Comparison of ENCODE assay signal across 1 cellular context in the genomic region with DNA sequence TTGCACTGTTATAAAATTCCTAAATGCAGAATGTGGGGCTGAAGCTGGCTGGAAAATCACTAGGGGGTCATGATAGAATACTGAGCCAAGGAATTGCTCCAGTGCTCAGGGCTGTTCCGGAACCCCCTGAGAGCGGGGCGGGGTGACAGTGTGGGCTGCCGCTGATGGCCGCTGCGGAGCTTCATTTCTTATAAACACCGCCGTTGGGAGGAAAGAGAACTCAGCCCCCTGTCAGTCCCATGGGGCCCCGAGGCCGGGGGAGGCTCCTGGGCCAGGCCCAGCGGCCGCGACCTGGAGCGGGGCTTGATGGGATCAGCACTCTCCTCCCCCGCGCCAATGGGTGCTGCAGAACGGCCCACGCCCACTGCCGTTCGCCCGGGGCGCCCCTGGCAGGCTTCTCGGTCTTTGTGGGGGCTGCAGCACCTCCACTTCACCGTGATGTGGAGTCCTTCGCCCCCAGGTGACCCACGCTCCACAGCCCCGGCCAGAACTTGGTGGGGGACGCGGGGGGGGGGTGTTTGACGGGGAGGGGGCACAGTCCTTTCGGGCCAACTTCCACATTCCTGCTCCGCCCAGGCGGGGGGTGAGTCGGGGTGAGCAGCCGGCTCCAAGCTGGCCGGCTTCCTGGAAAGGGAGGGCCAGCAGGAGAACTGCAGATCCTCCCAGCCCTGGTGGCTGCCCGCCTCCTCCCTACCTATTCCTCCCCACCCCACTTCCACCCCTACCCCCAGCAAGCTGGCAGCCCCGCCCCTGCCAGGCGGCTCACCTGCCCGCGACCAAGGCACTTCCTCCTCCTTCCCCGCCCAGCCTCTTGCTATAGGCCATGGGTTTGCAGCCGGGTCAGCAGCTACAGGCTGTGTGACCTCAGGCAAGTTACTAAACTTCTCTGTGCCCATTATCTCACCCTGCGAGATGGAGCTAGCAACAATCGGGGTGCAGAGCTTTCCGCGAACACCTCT.
A peak's percentile ranks its signal among the peaks of the same experiment; 100 is the strongest.
TF ChIP-seq lines count a peak whose summit lies in the region.

No MANE protein-coding gene starts in this region.

TF ChIP-seq in HEK293, 187 proteins besides CTCF, POLR2A, EP300 and RAD21 (continued from another document and continues in another):
- TF ChIP-seq, protein P1, sequence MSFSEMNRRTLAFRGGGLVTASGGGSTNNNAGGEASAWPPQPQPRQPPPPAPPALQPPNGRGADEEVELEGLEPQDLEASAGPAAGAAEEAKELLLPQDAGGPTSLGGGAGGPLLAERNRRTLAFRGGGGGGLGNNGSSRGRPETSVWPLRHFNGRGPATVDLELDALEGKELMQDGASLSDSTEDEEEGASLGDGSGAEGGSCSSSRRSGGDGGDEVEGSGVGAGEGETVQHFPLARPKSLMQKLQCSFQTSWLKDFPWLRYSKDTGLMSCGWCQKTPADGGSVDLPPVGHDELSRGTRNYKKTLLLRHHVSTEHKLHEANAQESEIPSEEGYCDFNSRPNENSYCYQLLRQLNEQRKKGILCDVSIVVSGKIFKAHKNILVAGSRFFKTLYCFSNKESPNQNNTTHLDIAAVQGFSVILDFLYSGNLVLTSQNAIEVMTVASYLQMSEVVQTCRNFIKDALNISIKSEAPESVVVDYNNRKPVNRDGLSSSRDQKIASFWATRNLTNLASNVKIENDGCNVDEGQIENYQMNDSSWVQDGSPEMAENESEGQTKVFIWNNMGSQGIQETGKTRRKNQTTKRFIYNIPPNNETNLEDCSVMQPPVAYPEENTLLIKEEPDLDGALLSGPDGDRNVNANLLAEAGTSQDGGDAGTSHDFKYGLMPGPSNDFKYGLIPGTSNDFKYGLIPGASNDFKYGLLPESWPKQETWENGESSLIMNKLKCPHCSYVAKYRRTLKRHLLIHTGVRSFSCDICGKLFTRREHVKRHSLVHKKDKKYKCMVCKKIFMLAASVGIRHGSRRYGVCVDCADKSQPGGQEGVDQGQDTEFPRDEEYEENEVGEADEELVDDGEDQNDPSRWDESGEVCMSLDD (tag by site-specific recombination; IDR thresholded peaks at IDR 0.05) = peak; percentile 47; the same call in 1 of the 2 replicates
- TF ChIP-seq ZNF394 (tag by site-specific recombination; IDR thresholded peaks at IDR 0.05; ENCODE audit: borderline replicate concordance) (peak; percentile 50; the same call in 1 of the 2 replicates), ZNF530 (tag by site-specific recombination; IDR thresholded peaks at IDR 0.05; ENCODE audit: low read depth) (no peak), ZNF624 (tag by site-specific recombination; IDR thresholded peaks at IDR 0.05) (no peak), ZNF274 (IDR thresholded peaks at IDR 0.05; ENCODE audit: low read length) (no peak), ZNF274 (tag by site-specific recombination; IDR thresholded peaks at IDR 0.05; ENCODE audit: borderline replicate concordance) (no peak), ZBTB48 (tag by site-specific recombination; IDR thresholded peaks at IDR 0.05) (peak; percentile 20; the same call in 1 of the 2 replicates), ZNF155 (tag by site-specific recombination; IDR thresholded peaks at IDR 0.05) (no peak), HOXD13 (CRISPR knock-in tag; IDR thresholded peaks at IDR 0.05; ENCODE audit: borderline replicate concordance) (no peak), MZF1 (tag by site-specific recombination; IDR thresholded peaks at IDR 0.05; ENCODE audit: borderline replicate concordance) (no peak), SP7 (tag by site-specific recombination; IDR thresholded peaks at IDR 0.05) (peak; percentile 58), ZFP3 (tag by site-specific recombination; IDR thresholded peaks at IDR 0.05; ENCODE audit: low read depth) (no peak), ZNF214 (tag by site-specific recombination; IDR thresholded peaks at IDR 0.05; ENCODE audit: borderline replicate concordance) (no peak), ZNF514 (tag by site-specific recombination; IDR thresholded peaks at IDR 0.05) (no peak), ZBTB7A (tag by site-specific recombination; IDR thresholded peaks at IDR 0.05; ENCODE audit: low read depth) (no peak), ZNF341 (tag by site-specific recombination; IDR thresholded peaks at IDR 0.05; ENCODE audit: low read depth) (peak; percentile 99), ZNF391 (tag by site-specific recombination; IDR thresholded peaks at IDR 0.05; ENCODE audit: borderline replicate concordance, low read depth) (no peak; the same call in 1 of the 2 replicates), ZNF140 (tag by site-specific recombination; IDR thresholded peaks at IDR 0.05) (no peak), MYNN (tag by site-specific recombination; IDR thresholded peaks at IDR 0.05; ENCODE audit: borderline replicate concordance) (no peak), ZNF23 (tag by site-specific recombination; IDR thresholded peaks at IDR 0.05; ENCODE audit: borderline replicate concordance) (no peak), MEIS1 (CRISPR knock-in tag; IDR thresholded peaks at IDR 0.05; ENCODE audit: borderline replicate concordance) (no peak), ZBTB8A (tag by site-specific recombination; IDR thresholded peaks at IDR 0.05) (peak; percentile 93), ZNF132 (tag by site-specific recombination; IDR thresholded peaks at IDR 0.05; ENCODE audit: borderline replicate concordance) (no peak), ZNF629 (tag by site-specific recombination; IDR thresholded peaks at IDR 0.05) (no peak), ZNF354C (tag by site-specific recombination; IDR thresholded peaks at IDR 0.05; ENCODE audit: borderline replicate concordance, low read depth) (no peak), ZNF404 (tag by site-specific recombination; IDR thresholded peaks at IDR 0.05) (no peak)
- TF ChIP-seq, protein P2, sequence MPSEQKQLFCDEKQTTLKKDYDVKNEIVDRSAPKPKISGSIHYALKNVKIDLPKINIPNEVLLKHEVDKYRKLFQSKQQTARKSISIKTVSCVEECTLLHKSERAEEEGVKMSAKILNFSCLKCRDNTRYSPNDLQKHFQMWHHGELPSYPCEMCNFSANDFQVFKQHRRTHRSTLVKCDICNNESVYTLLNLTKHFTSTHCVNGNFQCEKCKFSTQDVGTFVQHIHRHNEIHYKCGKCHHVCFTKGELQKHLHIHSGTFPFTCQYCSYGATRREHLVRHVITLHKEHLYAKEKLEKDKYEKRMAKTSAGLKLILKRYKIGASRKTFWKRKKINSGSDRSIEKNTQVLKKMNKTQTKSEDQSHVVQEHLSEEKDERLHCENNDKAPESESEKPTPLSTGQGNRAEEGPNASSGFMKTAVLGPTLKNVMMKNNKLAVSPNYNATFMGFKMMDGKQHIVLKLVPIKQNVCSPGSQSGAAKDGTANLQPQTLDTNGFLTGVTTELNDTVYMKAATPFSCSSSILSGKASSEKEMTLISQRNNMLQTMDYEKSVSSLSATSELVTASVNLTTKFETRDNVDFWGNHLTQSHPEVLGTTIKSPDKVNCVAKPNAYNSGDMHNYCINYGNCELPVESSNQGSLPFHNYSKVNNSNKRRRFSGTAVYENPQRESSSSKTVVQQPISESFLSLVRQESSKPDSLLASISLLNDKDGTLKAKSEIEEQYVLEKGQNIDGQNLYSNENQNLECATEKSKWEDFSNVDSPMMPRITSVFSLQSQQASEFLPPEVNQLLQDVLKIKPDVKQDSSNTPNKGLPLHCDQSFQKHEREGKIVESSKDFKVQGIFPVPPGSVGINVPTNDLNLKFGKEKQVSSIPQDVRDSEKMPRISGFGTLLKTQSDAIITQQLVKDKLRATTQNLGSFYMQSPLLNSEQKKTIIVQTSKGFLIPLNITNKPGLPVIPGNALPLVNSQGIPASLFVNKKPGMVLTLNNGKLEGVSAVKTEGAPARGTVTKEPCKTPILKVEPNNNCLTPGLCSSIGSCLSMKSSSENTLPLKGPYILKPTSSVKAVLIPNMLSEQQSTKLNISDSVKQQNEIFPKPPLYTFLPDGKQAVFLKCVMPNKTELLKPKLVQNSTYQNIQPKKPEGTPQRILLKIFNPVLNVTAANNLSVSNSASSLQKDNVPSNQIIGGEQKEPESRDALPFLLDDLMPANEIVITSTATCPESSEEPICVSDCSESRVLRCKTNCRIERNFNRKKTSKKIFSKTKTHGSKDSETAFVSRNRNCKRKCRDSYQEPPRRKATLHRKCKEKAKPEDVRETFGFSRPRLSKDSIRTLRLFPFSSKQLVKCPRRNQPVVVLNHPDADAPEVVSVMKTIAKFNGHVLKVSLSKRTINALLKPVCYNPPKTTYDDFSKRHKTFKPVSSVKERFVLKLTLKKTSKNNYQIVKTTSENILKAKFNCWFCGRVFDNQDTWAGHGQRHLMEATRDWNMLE (tag by site-specific recombination; conservative IDR thresholded peaks at IDR 0.05; ENCODE audit: low read depth) = no peak
- TF ChIP-seq, protein P3, sequence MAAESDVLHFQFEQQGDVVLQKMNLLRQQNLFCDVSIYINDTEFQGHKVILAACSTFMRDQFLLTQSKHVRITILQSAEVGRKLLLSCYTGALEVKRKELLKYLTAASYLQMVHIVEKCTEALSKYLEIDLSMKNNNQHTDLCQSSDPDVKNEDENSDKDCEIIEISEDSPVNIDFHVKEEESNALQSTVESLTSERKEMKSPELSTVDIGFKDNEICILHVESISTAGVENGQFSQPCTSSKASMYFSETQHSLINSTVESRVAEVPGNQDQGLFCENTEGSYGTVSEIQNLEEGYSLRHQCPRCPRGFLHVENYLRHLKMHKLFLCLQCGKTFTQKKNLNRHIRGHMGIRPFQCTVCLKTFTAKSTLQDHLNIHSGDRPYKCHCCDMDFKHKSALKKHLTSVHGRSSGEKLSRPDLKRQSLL (tag by site-specific recombination; IDR thresholded peaks at IDR 0.05) = peak; percentile 47; the same call in 1 of the 2 replicates
- TF ChIP-seq, protein P4, sequence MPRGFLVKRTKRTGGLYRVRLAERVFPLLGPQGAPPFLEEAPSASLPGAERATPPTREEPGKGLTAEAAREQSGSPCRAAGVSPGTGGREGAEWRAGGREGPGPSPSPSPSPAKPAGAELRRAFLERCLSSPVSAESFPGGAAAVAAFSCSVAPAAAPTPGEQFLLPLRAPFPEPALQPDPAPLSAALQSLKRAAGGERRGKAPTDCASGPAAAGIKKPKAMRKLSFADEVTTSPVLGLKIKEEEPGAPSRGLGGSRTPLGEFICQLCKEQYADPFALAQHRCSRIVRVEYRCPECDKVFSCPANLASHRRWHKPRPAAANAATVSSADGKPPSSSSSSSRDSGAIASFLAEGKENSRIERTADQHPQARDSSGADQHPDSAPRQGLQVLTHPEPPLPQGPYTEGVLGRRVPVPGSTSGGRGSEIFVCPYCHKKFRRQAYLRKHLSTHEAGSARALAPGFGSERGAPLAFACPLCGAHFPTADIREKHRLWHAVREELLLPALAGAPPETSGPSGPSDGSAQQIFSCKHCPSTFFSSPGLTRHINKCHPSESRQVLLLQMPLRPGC (tag by site-specific recombination; IDR thresholded peaks at IDR 0.05) = no peak
- TF ChIP-seq, protein P5, sequence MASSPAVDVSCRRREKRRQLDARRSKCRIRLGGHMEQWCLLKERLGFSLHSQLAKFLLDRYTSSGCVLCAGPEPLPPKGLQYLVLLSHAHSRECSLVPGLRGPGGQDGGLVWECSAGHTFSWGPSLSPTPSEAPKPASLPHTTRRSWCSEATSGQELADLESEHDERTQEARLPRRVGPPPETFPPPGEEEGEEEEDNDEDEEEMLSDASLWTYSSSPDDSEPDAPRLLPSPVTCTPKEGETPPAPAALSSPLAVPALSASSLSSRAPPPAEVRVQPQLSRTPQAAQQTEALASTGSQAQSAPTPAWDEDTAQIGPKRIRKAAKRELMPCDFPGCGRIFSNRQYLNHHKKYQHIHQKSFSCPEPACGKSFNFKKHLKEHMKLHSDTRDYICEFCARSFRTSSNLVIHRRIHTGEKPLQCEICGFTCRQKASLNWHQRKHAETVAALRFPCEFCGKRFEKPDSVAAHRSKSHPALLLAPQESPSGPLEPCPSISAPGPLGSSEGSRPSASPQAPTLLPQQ (tag by site-specific recombination; IDR thresholded peaks at IDR 0.05) = no peak; the same call in 1 of the 2 replicates
- TF ChIP-seq, protein P6, sequence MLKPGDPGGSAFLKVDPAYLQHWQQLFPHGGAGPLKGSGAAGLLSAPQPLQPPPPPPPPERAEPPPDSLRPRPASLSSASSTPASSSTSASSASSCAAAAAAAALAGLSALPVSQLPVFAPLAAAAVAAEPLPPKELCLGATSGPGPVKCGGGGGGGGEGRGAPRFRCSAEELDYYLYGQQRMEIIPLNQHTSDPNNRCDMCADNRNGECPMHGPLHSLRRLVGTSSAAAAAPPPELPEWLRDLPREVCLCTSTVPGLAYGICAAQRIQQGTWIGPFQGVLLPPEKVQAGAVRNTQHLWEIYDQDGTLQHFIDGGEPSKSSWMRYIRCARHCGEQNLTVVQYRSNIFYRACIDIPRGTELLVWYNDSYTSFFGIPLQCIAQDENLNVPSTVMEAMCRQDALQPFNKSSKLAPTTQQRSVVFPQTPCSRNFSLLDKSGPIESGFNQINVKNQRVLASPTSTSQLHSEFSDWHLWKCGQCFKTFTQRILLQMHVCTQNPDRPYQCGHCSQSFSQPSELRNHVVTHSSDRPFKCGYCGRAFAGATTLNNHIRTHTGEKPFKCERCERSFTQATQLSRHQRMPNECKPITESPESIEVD (tag by site-specific recombination; IDR thresholded peaks at IDR 0.05) = no peak
- TF ChIP-seq, protein P7, sequence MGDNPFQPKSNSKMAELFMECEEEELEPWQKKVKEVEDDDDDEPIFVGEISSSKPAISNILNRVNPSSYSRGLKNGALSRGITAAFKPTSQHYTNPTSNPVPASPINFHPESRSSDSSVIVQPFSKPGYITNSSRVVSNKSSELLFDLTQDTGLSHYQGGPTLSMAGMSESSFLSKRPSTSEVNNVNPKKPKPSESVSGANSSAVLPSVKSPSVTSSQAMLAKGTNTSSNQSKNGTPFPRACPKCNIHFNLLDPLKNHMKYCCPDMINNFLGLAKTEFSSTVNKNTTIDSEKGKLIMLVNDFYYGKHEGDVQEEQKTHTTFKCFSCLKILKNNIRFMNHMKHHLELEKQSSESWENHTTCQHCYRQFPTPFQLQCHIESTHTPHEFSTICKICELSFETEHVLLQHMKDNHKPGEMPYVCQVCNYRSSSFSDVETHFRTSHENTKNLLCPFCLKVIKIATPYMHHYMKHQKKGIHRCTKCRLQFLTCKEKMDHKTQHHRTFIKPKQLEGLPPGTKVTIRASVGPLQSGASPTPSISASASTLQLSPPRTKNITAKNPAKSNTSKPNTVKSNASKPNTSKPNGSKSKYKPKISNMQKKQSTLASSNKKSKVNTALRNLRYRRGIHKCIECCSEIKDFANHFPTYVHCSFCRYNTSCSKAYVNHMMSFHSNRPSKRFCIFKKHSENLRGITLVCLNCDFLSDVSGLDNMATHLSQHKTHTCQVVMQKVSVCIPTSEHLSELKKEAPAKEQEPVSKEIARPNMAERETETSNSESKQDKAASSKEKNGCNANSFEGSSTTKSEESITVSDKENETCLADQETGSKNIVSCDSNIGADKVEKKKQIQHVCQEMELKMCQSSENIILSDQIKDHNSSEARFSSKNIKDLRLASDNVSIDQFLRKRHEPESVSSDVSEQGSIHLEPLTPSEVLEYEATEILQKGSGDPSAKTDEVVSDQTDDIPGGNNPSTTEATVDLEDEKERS (tag by site-specific recombination; IDR thresholded peaks at IDR 0.05) = 0 out of 2 replicates have a peak, but pooled peaks have one; percentile 31
